ENCODE assay signal across 2 cellular contexts in genomic region chr10:133201948-133202725, GRCh38.
TF ChIP-seq lines count a peak whose summit lies in the region.

No MANE protein-coding gene starts in this region.

TF ChIP-seq in A549, 52 proteins besides CTCF, POLR2A, EP300 and RAD21:
- no peak for TF ChIP-seq RNF2 (IDR thresholded peaks at IDR 0.05; ENCODE audit: borderline replicate concordance, low read depth)
- no peak for TF ChIP-seq ZFP36 (IDR thresholded peaks at IDR 0.05; ENCODE audit: borderline replicate concordance, partially characterized antibody)
- no peak for TF ChIP-seq RARB (CRISPR knock-in tag; IDR thresholded peaks at IDR 0.05)
- no peak for TF ChIP-seq RFX5 (IDR thresholded peaks at IDR 0.05)
- TF ChIP-seq JUN (IDR thresholded peaks at IDR 0.05), result no peak

TF ChIP-seq in H1, 55 proteins besides CTCF, POLR2A, EP300 and RAD21:
- TF ChIP-seq CHD2 (IDR thresholded peaks at IDR 0.05; ENCODE audit: low read length) (no peak), RXRA (IDR thresholded peaks at IDR 0.05; ENCODE audit: insufficient read depth, low read depth, low read length) (no peak), CBX8 (IDR thresholded peaks at IDR 0.05; ENCODE audit: borderline replicate concordance, low read depth, low read length) (no peak), BRCA1 (IDR thresholded peaks at IDR 0.05; ENCODE audit: low read depth, low read length) (no peak), YY1 (IDR thresholded peaks at IDR 0.05; ENCODE audit: low read depth, low read length) (no peak), EZH2 (IDR thresholded peaks at IDR 0.05; ENCODE audit: low read depth, low read length, severe bottlenecking) (no peak), RFX5 (IDR thresholded peaks at IDR 0.05; ENCODE audit: borderline replicate concordance, low read depth, low read length) (no peak), POLR2AphosphoS5 (IDR thresholded peaks at IDR 0.05; ENCODE audit: low read depth, low read length) (no peak), SP1 (IDR thresholded peaks at IDR 0.05; ENCODE audit: low read depth, low read length) (no peak)
TF ChIP-seq in H1: peak in this region for 0.
